Comparison of ENCODE assay signal across 1 cellular context in genomic region chr7:90599892-90600555, GRCh38.
TF ChIP-seq lines count a peak whose summit lies in the region.

No MANE protein-coding gene starts in this region.

TF ChIP-seq in GM12878, 131 proteins besides CTCF, POLR2A, EP300 and RAD21 (continued from another document):
- peak; percentile 24; the same call in 1 of the 2 replicates for TF ChIP-seq RELB (IDR thresholded peaks at IDR 0.05; ENCODE audit: low read depth)
- peak; percentile 17; the same call in 1 of the 2 replicates for TF ChIP-seq ZNF217 (IDR thresholded peaks at IDR 0.05)
- TF ChIP-seq NFIC (IDR thresholded peaks at IDR 0.05; ENCODE audit: low read depth, low read length) = peak; percentile 65; the same call in 1 of the 2 replicates
- peak; percentile 78 for TF ChIP-seq ATF7 (IDR thresholded peaks at IDR 0.05; ENCODE audit: low read depth)
- TF ChIP-seq SKIL (IDR thresholded peaks at IDR 0.05; ENCODE audit: low read depth, poor library complexity, severe bottlenecking) = peak; percentile 89
- TF ChIP-seq ZBTB33 (IDR thresholded peaks at IDR 0.05) = peak; percentile 12; the same call in 1 of the 2 replicates
- TF ChIP-seq ATF2 (IDR thresholded peaks at IDR 0.05; ENCODE audit: low read length) = 0 out of 2 replicates have a peak, but pooled peaks have one; percentile 36
- TF ChIP-seq BMI1 (IDR thresholded peaks at IDR 0.05; ENCODE audit: borderline replicate concordance) = no peak
- peak; percentile 46; the same call in 1 of the 2 replicates for TF ChIP-seq CREB1 (IDR thresholded peaks at IDR 0.05; ENCODE audit: low read depth)
- TF ChIP-seq TCF12 (IDR thresholded peaks at IDR 0.05; ENCODE audit: low read depth, low read length) = no peak
- peak in 1 of 2 experiments; percentile 38; a peak in 1 of 4 replicates for TF ChIP-seq IKZF2 (IDR thresholded peaks at IDR 0.05)
- no peak for TF ChIP-seq MEF2A (IDR thresholded peaks at IDR 0.05; ENCODE audit: insufficient read depth, low read depth, low read length)
TF ChIP-seq in GM12878: peak in this region for 13.
